ENCODE assay signal across 1 cellular context in the genomic region with DNA sequence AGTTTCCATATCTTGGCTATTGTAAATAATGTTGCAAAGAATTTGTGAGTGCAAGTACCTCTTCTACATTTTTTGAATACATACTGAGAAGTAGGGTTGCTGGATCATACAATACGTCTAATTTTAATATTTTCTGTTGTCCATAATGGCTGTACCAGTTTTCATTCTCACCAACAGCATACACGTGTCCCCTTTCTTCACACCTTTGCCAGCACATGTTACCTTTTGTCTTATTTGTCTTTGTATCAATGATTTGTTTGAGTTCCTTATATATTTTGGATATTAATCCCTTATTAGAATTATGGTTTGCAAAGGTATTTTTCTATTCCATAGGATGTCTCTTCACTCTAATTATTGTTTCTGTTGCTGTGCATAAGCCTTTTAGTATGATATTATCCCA.
TF ChIP-seq lines count a peak whose summit lies in the region.

No MANE protein-coding gene starts in this region.

TF ChIP-seq in A549, 52 proteins besides CTCF, POLR2A, EP300 and RAD21 (continued from another document):
- TF ChIP-seq, protein P1, sequence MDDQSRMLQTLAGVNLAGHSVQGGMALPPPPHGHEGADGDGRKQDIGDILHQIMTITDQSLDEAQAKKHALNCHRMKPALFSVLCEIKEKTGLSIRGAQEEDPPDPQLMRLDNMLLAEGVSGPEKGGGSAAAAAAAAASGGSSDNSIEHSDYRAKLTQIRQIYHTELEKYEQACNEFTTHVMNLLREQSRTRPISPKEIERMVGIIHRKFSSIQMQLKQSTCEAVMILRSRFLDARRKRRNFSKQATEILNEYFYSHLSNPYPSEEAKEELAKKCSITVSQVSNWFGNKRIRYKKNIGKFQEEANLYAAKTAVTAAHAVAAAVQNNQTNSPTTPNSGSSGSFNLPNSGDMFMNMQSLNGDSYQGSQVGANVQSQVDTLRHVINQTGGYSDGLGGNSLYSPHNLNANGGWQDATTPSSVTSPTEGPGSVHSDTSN (IDR thresholded peaks at IDR 0.05), result no peak
- TF ChIP-seq ATOH8 (CRISPR knock-in tag; IDR thresholded peaks at IDR 0.05; ENCODE audit: low read depth) (no peak), HOXB13 (CRISPR knock-in tag; IDR thresholded peaks at IDR 0.05; ENCODE audit: low read depth) (no peak), PHF8 (IDR thresholded peaks at IDR 0.05; ENCODE audit: borderline replicate concordance, low read depth) (no peak)
